Comparison of ENCODE assay signal across 19 cellular contexts in genomic region chr10:24713086-24713485, GRCh38. TPM values are rescaled to one million over a fixed set of nuclear protein-coding genes. Genes with fewer than 3 reads are reported as not detected.
DNase-seq lines count a peak whose midpoint lies in the region; ATAC-seq and TF ChIP-seq lines count a peak whose summit lies in the region.
"Had no signal": no experiment of that assay in that cellular context is flagged by ENCODE, and none has a peak within 500 bp of the region (broad histone marks: within the 10 kb centered on the region; RNA-seq: fewer than 3 reads in every experiment).

No MANE protein-coding gene starts in this region.

- TF ChIP-seq POLR2A in stomach (IDR thresholded peaks at IDR 0.05): no peak

- H3K9me2 ChIP-seq in PC-3 (replicated peaks; ENCODE audit: low read length): no peaks in the 10 kb centered on the region

- H3K4me1 ChIP-seq in left ventricle myocardium inferior: peaks cover 94% of the 10 kb centered on the region
- H3K4me1 ChIP-seq in right atrium auricular region: peaks cover 0 to 51% of the 10 kb centered on the region in 2 donors
- H3K4me1 ChIP-seq in PC-3 (ENCODE audit: insufficient read depth, low read length): peaks cover 33% of the 10 kb centered on the region
- H3K4me1 ChIP-seq in stomach: peaks cover 18 to 91% (median 67%) of the 10 kb centered on the region in 4 donors

- ATAC-seq in PC-3 (peak; percentile 89), left ventricle myocardium superior (peak; percentile 67), GM18868 (IDR thresholded peaks at IDR 0.05; ENCODE audit: unreplicated experiment) (no peak)
- ATAC-seq: CD8-positive, alpha-beta T cell had no signal

- CTCF ChIA-PET in PC-3 (lab: Charles Lee): no interaction called here

- no peak overlapping the region for H2AFZ ChIP-seq in PC-3 (ENCODE audit: low read length)

- intact Hi-C loops in left ventricle myocardium inferior (cut with micrococcal nuclease): no loop called here
- intact Hi-C loops in PC-3 (cut with micrococcal nuclease): no loop called here
- intact Hi-C loops in left ventricle myocardium superior (cut with micrococcal nuclease): no loop called here
- intact Hi-C loops in stomach (cut with DNase I; ENCODE audit: low total_unique reads): no loop called here

- H3K27me3 ChIP-seq in left ventricle myocardium inferior (ENCODE audit: low read depth) (no peaks in the 10 kb centered on the region), right atrium auricular region (no peaks in the 10 kb centered on the region), PC-3 (ENCODE audit: low read length) (no peaks in the 10 kb centered on the region), stomach (no peaks in the 10 kb centered on the region)
- H3K27me3 ChIP-seq: MG63, SJSA1 had no signal

- 0 out of 2 replicates have a peak overlapping the region, but pooled peaks have one; percentile 3 for H3K9ac ChIP-seq in PC-3 (ENCODE audit: low read length)

- H3K27ac ChIP-seq in left ventricle myocardium inferior (replicated peaks): peak overlapping the region; percentile 41
- H3K27ac ChIP-seq in right atrium auricular region: peak overlapping the region in 1 of 2 donors; percentile 32
- peak overlapping the region; percentile 70 for H3K27ac ChIP-seq in PC-3 (ENCODE audit: low read length)
- peak overlapping the region in 4 of 5 donors; percentile 9 to 75 (median 42) for H3K27ac ChIP-seq in stomach
- H3K27ac ChIP-seq: C4-2B, SJSA1 had no signal

- H3K9me3 ChIP-seq in left ventricle myocardium inferior (replicated peaks): no peaks in the 10 kb centered on the region
- H3K9me3 ChIP-seq in right atrium auricular region: no peaks in the 10 kb centered on the region
- no peaks in the 10 kb centered on the region for H3K9me3 ChIP-seq in PC-3 (ENCODE audit: low read length)
- H3K9me3 ChIP-seq in stomach: no peaks in the 10 kb centered on the region
- H3K9me3 ChIP-seq: HAP-1, MG63, SJSA1 had no signal

- H3F3A ChIP-seq in PC-3 (ENCODE audit: low read length, unreplicated experiment): no peaks in the 10 kb centered on the region

- H4K20me1 ChIP-seq in PC-3 (ENCODE audit: low read length): peaks cover 6% of the 10 kb centered on the region; the same call in 1 of the 2 replicates

- H3K4me2 ChIP-seq in PC-3 (ENCODE audit: low read length): peak overlapping the region; percentile 77

- peak overlapping the region; percentile 0 for H3K4me3 ChIP-seq in left ventricle myocardium inferior
- no peak overlapping the region for H3K4me3 ChIP-seq in right atrium auricular region
- H3K4me3 ChIP-seq in PC-3 (ENCODE audit: low read length): peak overlapping the region; percentile 32; the same call in 1 of the 2 replicates
- no peak overlapping the region for H3K4me3 ChIP-seq in stomach
- H3K4me3 ChIP-seq: HAP-1, MG63, SJSA1 had no signal

- POLR2A ChIA-PET in PC-3 (lab: Charles Lee; ENCODE audit: unreplicated experiment): no interaction called here

- TF ChIP-seq CTCF in left ventricle myocardium inferior (IDR thresholded peaks at IDR 0.05; ENCODE audit: borderline replicate concordance): no peak
- no peak for TF ChIP-seq CTCF in right atrium auricular region (IDR thresholded peaks at IDR 0.05)
- TF ChIP-seq CTCF in PC-3 (conservative IDR thresholded peaks at IDR 0.05; ENCODE audit: low read depth, low read length): no peak
- TF ChIP-seq CTCF in stomach (IDR thresholded peaks at IDR 0.05): no peak

- no TSS peak for BruUV-seq in PC-3 (replicated peaks; lab: Mats Ljungman, UMichigan)

- TF ChIP-seq EP300 in stomach (IDR thresholded peaks at IDR 0.05): no peak

- DNase-seq in left ventricle myocardium inferior: no peak
- no peak for DNase-seq in right atrium auricular region (ENCODE audit: low spot score)
- peak; percentile 41 for DNase-seq in PC-3
- DNase-seq in left ventricle myocardium superior: no peak
- DNase-seq in stomach: no peak
- no peak for DNase-seq in COLO829 (ENCODE audit: low spot score)
- DNase-seq in occipital lobe (lab: John Stamatoyannopoulos, UW): no peak
- DNase-seq: CD8-positive, alpha-beta T cell; GOT3; HFFc6; KBM-7; MG63; NCI-H2029; NCI-H446; NCI-H526 had no signal

- H3K36me3 ChIP-seq in left ventricle myocardium inferior (no peaks in the 10 kb centered on the region), right atrium auricular region (no peaks in the 10 kb centered on the region), PC-3 (ENCODE audit: low read depth, low read length) (no peaks in the 10 kb centered on the region), stomach (no peaks in the 10 kb centered on the region)
- H3K36me3 ChIP-seq: HAP-1 had no signal

- WGBS in stomach, 5 donors: 21 to 75% (median 58%) methylated on average over 1 of the region's 1 CpG

- H3K79me2 ChIP-seq in PC-3 (ENCODE audit: low read length): peaks cover 98% of the 10 kb centered on the region

RNA-seq across cellular contexts. Expression of gene ARHGAP21, which starts 10.6 kb away (rescaled TPM):
- total RNA-seq in left ventricle myocardium inferior (44.8 TPM), right atrium auricular region (10 to 100 TPM; 45.0 to 46.3 TPM), PC-3 (2014; rRNA removed) (51.4 and 52.6 TPM in 2 replicates), left ventricle myocardium superior (57.9 TPM), stomach (100 to 1,000 TPM in 1 of 5 donors, 10 to 100 TPM in 4; 24.9 to 166 (median 93.9) TPM), occipital lobe (338 TPM)
- polyA plus RNA-seq in stomach: 10 to 100 TPM; 12.7 to 37.7 (median 20.5) TPM

Comparison
In these comparisons a context has a peak if more than half of its experiments do, and no peak if none do; other contexts are left out.
1. H3K4me3 ChIP-seq: peak in left ventricle myocardium inferior (single experiment) and PC-3 (single experiment); none in right atrium auricular region (0 of 2) and stomach (0 of 4).